In genomic region chr17:62968445-62968923, GRCh38 we compare ENCODE assay signal across 8 cellular contexts. TPM values are rescaled to one million over a fixed set of nuclear protein-coding genes. Genes with fewer than 3 reads are reported as not detected.
DNase-seq lines count a peak whose midpoint lies in the region; ATAC-seq and TF ChIP-seq lines count a peak whose summit lies in the region.

No MANE protein-coding gene starts in this region.

- TF ChIP-seq POLR2A in IMR-90 (IDR thresholded peaks at IDR 0.05; ENCODE audit: low read depth, low read length): peak; percentile 77

- peak overlapping the region; percentile 82; the same call in 1 of the 2 replicates for H3K9ac ChIP-seq in IMR-90 (ENCODE audit: low read depth, low read length)
- H3K9ac ChIP-seq in NT2/D1 (ENCODE audit: insufficient read length, low read depth): no peak overlapping the region

- peak overlapping the region; percentile 32; the same call in 1 of the 2 replicates for H3K27ac ChIP-seq in IMR-90 (ENCODE audit: insufficient read depth, low read length)

- H3K4me2 ChIP-seq in IMR-90 (ENCODE audit: low read depth, low read length): peak overlapping the region; percentile 92

- in situ Hi-C loops in IMR-90 (cut with MboI; ENCODE audit: low sequenced_read_pairs): loop anchor here (5.0 kb wide), 1 partner anchor 261 kb away; no protein-coding TSS in a partner anchor

- no peak overlapping the region for H2AFZ ChIP-seq in IMR-90 (replicated peaks; ENCODE audit: low read length, poor library complexity)

- no peak overlapping the region for H3K4ac ChIP-seq in IMR-90 (ENCODE audit: low read depth, low read length)

- peak; percentile 99 for TF ChIP-seq CTCF in IMR-90 (conservative IDR thresholded peaks at IDR 0.05; ENCODE audit: low read depth, low read length)
- peak; percentile 95 for TF ChIP-seq CTCF in fibroblast of villous mesenchyme (IDR thresholded peaks at IDR 0.05; ENCODE audit: insufficient read depth, low read depth, low read length)

- ATAC-seq in GM21367 (IDR thresholded peaks at IDR 0.05; ENCODE audit: unreplicated experiment): peak; percentile 79
- peak; percentile 43 for ATAC-seq in IMR-90 (ENCODE audit: low read depth)
- no peak for ATAC-seq in GM21825 (IDR thresholded peaks at IDR 0.05; ENCODE audit: unreplicated experiment)

- peaks cover 0 to 43% of the 10 kb centered on the region in 2 experiments for H3K79me1 ChIP-seq in IMR-90 (ENCODE audit: low read depth in 1 of 2, low read length in 2 of 2)

- peak overlapping the region; percentile 90 for H3K4me3 ChIP-seq in IMR-90 (ENCODE audit: insufficient read depth, low read depth, low read length)
- no peak overlapping the region for H3K4me3 ChIP-seq in NT2/D1 (ENCODE audit: insufficient read length, low read depth)
- H3K4me3 ChIP-seq in fibroblast of villous mesenchyme (ENCODE audit: low read depth, low read length): peak overlapping the region; percentile 1

- peaks cover 46% of the 10 kb centered on the region for H3K27me3 Mint-ChIP-seq in activated T-helper 1 cell treated with anti-CD3 and anti-CD28 coated beads, Interleukin-12 subunit alpha, Interleukin-12 subunit beta, Interleukin-2, Interleukin-4 antibody, amounts not matched to agents 30 ng/mL and 10 ng/mL and 1 ng/mL, durations not matched to agents 14 hours and 24 hours and 36 hours (ENCODE audit: insufficient read depth)

- no peak overlapping the region for H3K23ac ChIP-seq in IMR-90 (ENCODE audit: low read depth, low read length)

- H3K56ac ChIP-seq in IMR-90 (ENCODE audit: extremely low read depth, insufficient read depth, low read length): no peak overlapping the region

- H3K4me1 ChIP-seq in IMR-90 (ENCODE audit: control insufficient read depth, insufficient read depth, low read length) (peaks cover 16% of the 10 kb centered on the region), NT2/D1 (ENCODE audit: insufficient read depth, insufficient read length) (peaks cover 5% of the 10 kb centered on the region)

- WGBS in IMR-90 (ENCODE audit: extremely low coverage in 2 of 2, insufficient read length in 1 of 2), 2 experiments: no CpG with 5 or more reads among the region's 3 CpGs

- H2AK5ac ChIP-seq in IMR-90 (ENCODE audit: low read depth, low read length): no peak overlapping the region

- peaks cover 5% of the 10 kb centered on the region for H3K9me1 ChIP-seq in IMR-90 (ENCODE audit: insufficient read depth, low read length)

- CTCF ChIA-PET in IMR-90 (lab: Yijun Ruan, JAX): interaction anchor here (0.7 to 1.4 kb wide), 3 partner anchors 256 to 438 kb away, joined by 3 to 4 read pairs (median 3); no protein-coding TSS in a partner anchor

- intact Hi-C loops in IMR-90 (cut with micrococcal nuclease): loop anchor here (1.0 to 5.0 kb wide), 7 partner anchors 144 to 438 kb away; partner anchors contain the start of gene MRC2
- intact Hi-C loops in activated T-helper 1 cell treated with anti-CD3 and anti-CD28 coated beads, Interleukin-12 subunit alpha, Interleukin-12 subunit beta, Interleukin-2, Interleukin-4 antibody, amounts not matched to agents 30 ng/mL and 10 ng/mL and 1 ng/mL, durations not matched to agents 14 hours and 24 hours and 36 hours (cut with micrococcal nuclease): loop anchor here (1.0 to 5.0 kb wide), 5 partner anchors 243 to 546 kb away; partner anchors contain the start of gene METTL2A

- no peaks in the 10 kb centered on the region for H3K36me3 Mint-ChIP-seq in activated T-helper 1 cell treated with anti-CD3 and anti-CD28 coated beads, Interleukin-12 subunit alpha, Interleukin-12 subunit beta, Interleukin-2, Interleukin-4 antibody, amounts not matched to agents 30 ng/mL and 10 ng/mL and 1 ng/mL, durations not matched to agents 14 hours and 24 hours and 36 hours (ENCODE audit: low read depth)

- H3K9me3 ChIP-seq in IMR-90 (ENCODE audit: control insufficient read depth, insufficient read depth, low read length): no peaks in the 10 kb centered on the region
- peaks cover 6% of the 10 kb centered on the region; the same call in 1 of the 2 replicates for H3K9me3 ChIP-seq in NT2/D1 (ENCODE audit: insufficient read depth, low read length)

- H3K27me3 ChIP-seq in IMR-90 (ENCODE audit: control insufficient read depth, insufficient read depth, low read length) (no peaks in the 10 kb centered on the region), NT2/D1 (ENCODE audit: insufficient read depth, insufficient read length) (peaks cover 24% of the 10 kb centered on the region)

- H4K8ac ChIP-seq in IMR-90 (ENCODE audit: low read depth in 2 of 2, low read length in 2 of 2): no peak overlapping the region

- dilution Hi-C loops in IMR-90 (cut with HindIII; ENCODE audit: low sequenced_read_pairs, unreplicated experiment): no loop called here

- peak overlapping the region; percentile 88 for H2BK5ac ChIP-seq in IMR-90 (ENCODE audit: low read depth, low read length, poor library complexity, severe bottlenecking)

- peak overlapping the region; percentile 78; the same call in 1 of the 2 replicates for H4K5ac ChIP-seq in IMR-90 (ENCODE audit: low read depth, low read length)

- POLR2A ChIA-PET in IMR-90 (lab: Charles Lee; ENCODE audit: unreplicated experiment): no interaction called here

- peaks cover 30% of the 10 kb centered on the region for H3K4me1 Mint-ChIP-seq in activated T-helper 1 cell treated with anti-CD3 and anti-CD28 coated beads, Interleukin-12 subunit alpha, Interleukin-12 subunit beta, Interleukin-2, Interleukin-4 antibody, amounts not matched to agents 30 ng/mL and 10 ng/mL and 1 ng/mL, durations not matched to agents 14 hours and 24 hours and 36 hours (ENCODE audit: low read depth)

- DNase-seq in DMS 273 (lab: John Stamatoyannopoulos, UW; ENCODE audit: unreplicated experiment) (peak; percentile 92), IMR-90 (peak; percentile 94), NT2/D1 (ENCODE audit: low read depth, low spot score) (peak; percentile 44), fibroblast of villous mesenchyme (ENCODE audit: low read depth) (peak; percentile 91), occipital lobe (lab: John Stamatoyannopoulos, UW) (peak; percentile 4)
- DNase-seq in activated T-helper 1 cell treated with anti-CD3 and anti-CD28 coated beads, Interleukin-12 subunit alpha, Interleukin-12 subunit beta, Interleukin-2, Interleukin-4 antibody, amounts not matched to agents 30 ng/mL and 10 ng/mL and 1 ng/mL, durations not matched to agents 14 hours and 24 hours and 36 hours (ENCODE audit: low spot score): peak; percentile 44

- TF ChIP-seq RAD21 in IMR-90 (IDR thresholded peaks at IDR 0.05; ENCODE audit: low read length): peak; percentile 94

- H4K91ac ChIP-seq in IMR-90 (ENCODE audit: insufficient read depth, low read depth, low read length): no peak overlapping the region

- no TSS peak for BruUV-seq in IMR-90 (replicated peaks; lab: Mats Ljungman, UMichigan)

- H4K20me1 ChIP-seq in IMR-90 (ENCODE audit: insufficient read depth, low read length): peaks cover 39% of the 10 kb centered on the region

- H3K14ac ChIP-seq in IMR-90 (replicated peaks; ENCODE audit: low read depth, low read length): 0 out of 2 replicates have a peak overlapping the region, but pooled peaks have one; percentile 39

- H3K36me3 ChIP-seq in IMR-90 (ENCODE audit: control insufficient read depth, insufficient read depth, low read length) (0 out of 2 replicates have a peak, but pooled peaks cover 1% of the 10 kb centered on the region), NT2/D1 (ENCODE audit: insufficient read depth, insufficient read length, low read length) (no peaks in the 10 kb centered on the region)

- no peak overlapping the region for H2BK15ac ChIP-seq in IMR-90 (ENCODE audit: low read depth, low read length)

- H2BK120ac ChIP-seq in IMR-90 (ENCODE audit: low read depth, low read length): no peak overlapping the region

- H3K9me3 Mint-ChIP-seq in activated T-helper 1 cell treated with anti-CD3 and anti-CD28 coated beads, Interleukin-12 subunit alpha, Interleukin-12 subunit beta, Interleukin-2, Interleukin-4 antibody, amounts not matched to agents 30 ng/mL and 10 ng/mL and 1 ng/mL, durations not matched to agents 14 hours and 24 hours and 36 hours: peaks cover 4% of the 10 kb centered on the region

- H3K27ac Mint-ChIP-seq in activated T-helper 1 cell treated with anti-CD3 and anti-CD28 coated beads, Interleukin-12 subunit alpha, Interleukin-12 subunit beta, Interleukin-2, Interleukin-4 antibody, amounts not matched to agents 30 ng/mL and 10 ng/mL and 1 ng/mL, durations not matched to agents 14 hours and 24 hours and 36 hours: no peak overlapping the region

- H2BK20ac ChIP-seq in IMR-90 (ENCODE audit: low read depth, low read length): no peak overlapping the region

- H3K4me3 Mint-ChIP-seq in activated T-helper 1 cell treated with anti-CD3 and anti-CD28 coated beads, Interleukin-12 subunit alpha, Interleukin-12 subunit beta, Interleukin-2, Interleukin-4 antibody, amounts not matched to agents 30 ng/mL and 10 ng/mL and 1 ng/mL, durations not matched to agents 14 hours and 24 hours and 36 hours: peak overlapping the region; percentile 47

- H2AK9ac ChIP-seq in IMR-90 (replicated peaks; ENCODE audit: low read depth, low read length, poor library complexity): no peak overlapping the region

- peak overlapping the region; percentile 78; the same call in 1 of the 2 replicates for H3K18ac ChIP-seq in IMR-90 (ENCODE audit: low read depth, low read length)

TF ChIP-seq in IMR-90, 13 proteins besides CTCF, POLR2A, EP300 and RAD21 (continues in another document):
- TF ChIP-seq FOS (IDR thresholded peaks at IDR 0.05; ENCODE audit: low read depth, low read length): no peak
- TF ChIP-seq MAFK (IDR thresholded peaks at IDR 0.05; ENCODE audit: low read depth, low read length): no peak
- TF ChIP-seq ELK1 (IDR thresholded peaks at IDR 0.05; ENCODE audit: borderline replicate concordance, low read depth, low read length): no peak
- TF ChIP-seq MAZ (IDR thresholded peaks at IDR 0.05; ENCODE audit: borderline replicate concordance, low read depth, low read length): no peak
- peak; percentile 97 for TF ChIP-seq SMC3 (IDR thresholded peaks at IDR 0.05; ENCODE audit: low read depth, low read length)

RNA-seq across cellular contexts. Expression of gene TANC2, which starts 2.4 kb away (rescaled TPM):
- total RNA-seq in IMR-90 (2012; rRNA removed) (40.0 and 41.4 TPM in 2 replicates), fibroblast of villous mesenchyme (35.1 and 40.2 TPM in 2 replicates), occipital lobe (151 TPM)
- 18.5 and 20.6 TPM in 2 replicates for polyA plus RNA-seq in IMR-90 (2012; rRNA removed)
- polyA plus RNA-seq in IMR-90 (2012; cell fraction: cytosol; rRNA removed): 3.9 and 6.7 TPM in 2 replicates
- 14.4 and 33.2 TPM in 2 replicates for polyA plus RNA-seq in IMR-90 (2012; cell fraction: nucleus; rRNA removed; ENCODE audit: low replicate concordance)
- total RNA-seq in activated T-helper 1 cell treated with anti-CD3 and anti-CD28 coated beads, Interleukin-12 subunit alpha, Interleukin-12 subunit beta, Interleukin-2, Interleukin-4 antibody, amounts not matched to agents 30 ng/mL and 10 ng/mL and 1 ng/mL, durations not matched to agents 14 hours and 24 hours and 36 hours: 1.0 and 1.4 TPM in 2 replicates

Comparison
In these comparisons a context has a peak if more than half of its experiments do, and no peak if none do; other contexts are left out.
1. DNase-seq: peak in every context shown above with its lines; median percentile 94 in IMR-90; 92 in DMS 273; 91 in fibroblast of villous mesenchyme; 44 in NT2/D1; 44 in activated T-helper 1 cell treated with anti-CD3 and anti-CD28 coated beads, Interleukin-12 subunit alpha, Interleukin-12 subunit beta, Interleukin-2, Interleukin-4 antibody, amounts not matched to agents 30 ng/mL and 10 ng/mL and 1 ng/mL, durations not matched to agents 14 hours and 24 hours and 36 hours; 4 in occipital lobe.
2. RNA of gene TANC2, which starts 2.4 kb away (total RNA-seq): 151 TPM in occipital lobe (single experiment), 40.0 to 41.4 TPM in IMR-90 and 35.1 to 40.2 TPM in fibroblast of villous mesenchyme; 1.0 to 1.4 TPM in activated T-helper 1 cell treated with anti-CD3 and anti-CD28 coated beads, Interleukin-12 subunit alpha, Interleukin-12 subunit beta, Interleukin-2, Interleukin-4 antibody, amounts not matched to agents 30 ng/mL and 10 ng/mL and 1 ng/mL, durations not matched to agents 14 hours and 24 hours and 36 hours; every median in the first group is over 10 times any median in the second.